Comparison of ENCODE assay signal across 30 cellular contexts in genomic region chr2:108554530-108554929, GRCh38. TPM values are rescaled to one million over a fixed set of nuclear protein-coding genes. Genes with fewer than 3 reads are reported as not detected.
A peak's percentile ranks its signal among the peaks of the same experiment; 100 is the strongest.
DNase-seq lines count a peak whose midpoint lies in the region; ATAC-seq, FAIRE-seq and TF ChIP-seq lines count a peak whose summit lies in the region.
"Had no signal": no experiment of that assay in that cellular context is flagged by ENCODE, and none has a peak within 500 bp of the region (broad histone marks: within the 10 kb centered on the region; RNA-seq: fewer than 3 reads in every experiment).

No MANE protein-coding gene starts in this region.

- no peak overlapping the region for H3K27ac ChIP-seq in HepG2 (ENCODE audit: extremely low read length, insufficient read depth, low read length)
- H3K27ac ChIP-seq in stomach smooth muscle (ENCODE audit: low read length) = peak overlapping the region; percentile 58
- no peak overlapping the region for H3K27ac ChIP-seq in prostate gland
- H3K27ac ChIP-seq: 22Rv1, tibial nerve, WERI-Rb-1 had no signal

- TF ChIP-seq POLR2A in HepG2 (IDR thresholded peaks at IDR 0.05; ENCODE audit: insufficient read depth in 1 of 2, low read depth in 2 of 2, low read length in 2 of 2) (no peak), prostate gland (IDR thresholded peaks at IDR 0.05) (no peak)

- peaks cover 75% of the 10 kb centered on the region for H3K79me2 ChIP-seq in HepG2 (ENCODE audit: insufficient read depth, low read length)

- H3K4me1 ChIP-seq in HepG2 (ENCODE audit: insufficient read depth, low read length) = peaks cover 18% of the 10 kb centered on the region
- H3K4me1 ChIP-seq in stomach smooth muscle (ENCODE audit: control insufficient read depth, insufficient read depth, low read length) = peaks cover 40% of the 10 kb centered on the region
- no peaks in the 10 kb centered on the region for H3K4me1 ChIP-seq in prostate gland (replicated peaks)

- no peaks in the 10 kb centered on the region for H3K27me3 ChIP-seq in HepG2 (ENCODE audit: control insufficient read depth in 1 of 2, insufficient read depth in 2 of 2, low read length in 2 of 2)
- no peaks in the 10 kb centered on the region for H3K27me3 ChIP-seq in stomach smooth muscle (ENCODE audit: control insufficient read depth in 1 of 2, insufficient read depth in 2 of 2, low read length in 2 of 2)
- no peaks in the 10 kb centered on the region for H3K27me3 ChIP-seq in prostate gland (replicated peaks; ENCODE audit: insufficient read depth)
- H3K27me3 ChIP-seq: esophagus squamous epithelium, MG63, tibial nerve had no signal

- POLR2A ChIA-PET in HepG2 (lab: Yijun Ruan, JAX) = no interaction called here
- POLR2A ChIA-PET in naive thymus-derived CD8-positive, alpha-beta T cell (lab: Charles Lee) = no interaction called here

- no peaks in the 10 kb centered on the region for H3K9me3 Mint-ChIP-seq in chondrocyte (ENCODE audit: low read depth)
- H3K9me3 Mint-ChIP-seq in naive thymus-derived CD8-positive, alpha-beta T cell = no peaks in the 10 kb centered on the region
- H3K9me3 Mint-ChIP-seq in activated naive CD4-positive, alpha-beta T cell treated with anti-CD3 and anti-CD28 coated beads, Interleukin-2, amount 10 ng/mL, durations not matched to agents 7 days and 5 days = no peaks in the 10 kb centered on the region
- H3K9me3 Mint-ChIP-seq: activated CD4-positive, alpha-beta T cell treated with anti-CD3 and anti-CD28 coated beads, Interleukin-2, amount 10 ng/mL, durations not matched to agents 7 days and 5 days; activated T-cell treated with anti-CD3 and anti-CD28 coated beads, Interleukin-2, amount 50 U/mL, for 72 hours; CD8-positive, alpha-beta T cell; T-helper 2 cell treated with Interferon-gamma antibody and Interleukin-4, amounts not matched to agents 5 μg/mL and 100 μg/mL, for 36 hours had no signal

- TF ChIP-seq EP300 in HepG2 (IDR thresholded peaks at IDR 0.05; ENCODE audit: low read depth in 2 of 2, low read length in 2 of 2) (no peak), HepG2 (CRISPR knock-in tag; IDR thresholded peaks at IDR 0.05; ENCODE audit: borderline replicate concordance) (no peak)

- no TSS peak for BruUV-seq in HepG2 (replicated peaks; lab: Mats Ljungman, UMichigan)

- peak overlapping the region; percentile 51 for H3K27ac Mint-ChIP-seq in chondrocyte (ENCODE audit: unreplicated experiment)
- H3K27ac Mint-ChIP-seq in naive thymus-derived CD8-positive, alpha-beta T cell = no peak overlapping the region
- no peak overlapping the region for H3K27ac Mint-ChIP-seq in activated naive CD4-positive, alpha-beta T cell treated with anti-CD3 and anti-CD28 coated beads, Interleukin-2, amount 10 ng/mL, durations not matched to agents 7 days and 5 days
- H3K27ac Mint-ChIP-seq: activated CD4-positive, alpha-beta T cell treated with anti-CD3 and anti-CD28 coated beads, Interleukin-2, amount 10 ng/mL, durations not matched to agents 7 days and 5 days; activated T-cell treated with anti-CD3 and anti-CD28 coated beads, Interleukin-2, amount 50 U/mL, for 72 hours; CD8-positive, alpha-beta T cell; T-helper 2 cell treated with Interferon-gamma antibody and Interleukin-4, amounts not matched to agents 5 μg/mL and 100 μg/mL, for 36 hours had no signal

- H3K4me3 ChIP-seq in HepG2 (replicated peaks in 1 of 3; ENCODE audit: insufficient read depth in 1 of 3, low read depth in 2 of 3, low read length in 3 of 3) (no peak overlapping the region), stomach smooth muscle (ENCODE audit: low read length in 2 of 2) (no peak overlapping the region), prostate gland (no peak overlapping the region)
- H3K4me3 ChIP-seq: esophagus squamous epithelium, MG63, tibial nerve had no signal

- FAIRE-seq in HepG2 (lab: Jason Lieb, UNC) = no peak
- FAIRE-seq: bronchial epithelial cell, G401.6, kidney had no signal

- WGBS in HepG2 (ENCODE audit: low lambda C conversion rate) = 97% methylated on average over 5 of the region's 5 CpGs
- WGBS in prostate gland = 61% methylated on average over 5 of the region's 5 CpGs

- no peak for TF ChIP-seq RAD21 in HepG2 (CRISPR knock-in tag; IDR thresholded peaks at IDR 0.05)

- in situ Hi-C loops in HepG2 (cut with HindIII; ENCODE audit: extremely low pct_ligation_motif_present, low pct_unique_long_range_greater_than_20kb) = no loop called here

- peaks cover 49% of the 10 kb centered on the region for H3K4me1 Mint-ChIP-seq in chondrocyte (ENCODE audit: low read depth)
- peaks cover 0 to 4% (median 0%) of the 10 kb centered on the region in 4 donors for H3K4me1 Mint-ChIP-seq in naive thymus-derived CD8-positive, alpha-beta T cell
- no peaks in the 10 kb centered on the region for H3K4me1 Mint-ChIP-seq in activated naive CD4-positive, alpha-beta T cell treated with anti-CD3 and anti-CD28 coated beads, Interleukin-2, amount 10 ng/mL, durations not matched to agents 7 days and 5 days

- H3K9me3 ChIP-seq in HepG2 (ENCODE audit: low read length) (no peaks in the 10 kb centered on the region), stomach smooth muscle (ENCODE audit: control insufficient read depth in 2 of 2, low read length in 2 of 2) (no peaks in the 10 kb centered on the region), prostate gland (no peaks in the 10 kb centered on the region)
- H3K9me3 ChIP-seq: esophagus squamous epithelium, MG63, tibial nerve had no signal

- CTCF ChIA-PET in HepG2 (lab: Yijun Ruan, JAX; ENCODE audit: low intra/inter-chr PET ratio, low total read pairs) = no interaction called here
- CTCF ChIA-PET in activated naive CD4-positive, alpha-beta T cell treated with anti-CD3 and anti-CD28 coated beads, Interleukin-2, amount 10 ng/mL, durations not matched to agents 7 days and 5 days (lab: Charles Lee) = interaction anchor here (0.9 kb wide), 1 partner anchor 17 kb away, joined by 3 read pairs; no protein-coding TSS in a partner anchor

- DNase-seq in NCI-H1417 (lab: John Stamatoyannopoulos, UW) (peak in 2 of 3 experiments; percentile 8 to 56), NCI-H1417 treated with DMSO at 0.1 percent for 48 hours (lab: John Stamatoyannopoulos, UW) (no peak), chondrocyte (ENCODE audit: low spot score) (no peak), HepG2 (ENCODE audit: low spot score) (no peak), prostate gland (ENCODE audit: low spot score) (no peak)
- no peak for DNase-seq in naive thymus-derived CD8-positive, alpha-beta T cell
- DNase-seq in activated naive CD4-positive, alpha-beta T cell treated with anti-CD3 and anti-CD28 coated beads, Interleukin-2, amount 10 ng/mL, durations not matched to agents 7 days and 5 days = no peak
- DNase-seq: activated CD4-positive, alpha-beta T cell treated with anti-CD3 and anti-CD28 coated beads, Interleukin-2, amount 10 ng/mL, durations not matched to agents 7 days and 5 days; activated naive CD4-positive, alpha-beta T cell treated with Interleukin-2 at 50 U/mL for 16 hours; activated T-cell treated with anti-CD3 and anti-CD28 coated beads, Interleukin-2, amount 50 U/mL, for 72 hours; CD8-positive, alpha-beta T cell; cortex of kidney; DMS53; esophagus squamous epithelium; kidney; MG63; NCI-H1436; nucleus accumbens; retina; RPMI8226; stimulated activated CD4-positive, alpha-beta T cell treated with anti-CD3 and anti-CD28 coated beads, Interleukin-12 subunit alpha, Interleukin-12 subunit beta, amount 100 ng/mL, for 4 hours; stimulated activated CD4-positive, alpha-beta T cell treated with anti-CD3 and anti-CD28 coated beads, Interleukin-4, amount 100 ng/mL, for 4 hours; stimulated activated naive CD8-positive, alpha-beta T cell treated with anti-CD3 and anti-CD28 coated beads, Interleukin-15, Interleukin-2, amounts not matched to agents 100 U/mL and 50 U/mL, for 24 hours; WERI-Rb-1 had no signal

- no peak overlapping the region for H3K9ac ChIP-seq in HepG2 (ENCODE audit: insufficient read depth, low read depth, low read length)
- no peak overlapping the region for H3K9ac ChIP-seq in stomach smooth muscle (ENCODE audit: low read length in 2 of 2)

- H3K36me3 ChIP-seq in HepG2 (replicated peaks in 1 of 2; ENCODE audit: control insufficient read depth in 1 of 2, insufficient read depth in 2 of 2, low read length in 2 of 2) = no peaks in the 10 kb centered on the region
- no peaks in the 10 kb centered on the region for H3K36me3 ChIP-seq in stomach smooth muscle (ENCODE audit: control insufficient read depth in 2 of 2, insufficient read depth in 2 of 2, low read length in 2 of 2)
- no peaks in the 10 kb centered on the region for H3K36me3 ChIP-seq in prostate gland
- H3K36me3 ChIP-seq: esophagus squamous epithelium, MG63, tibial nerve, WERI-Rb-1 had no signal

- TF ChIP-seq CTCF in chondrocyte (IDR thresholded peaks at IDR 0.05) (no peak), HepG2 (CRISPR knock-in tag; IDR thresholded peaks at IDR 0.05) (no peak), prostate gland (IDR thresholded peaks at IDR 0.05) (no peak)

- H4K20me1 ChIP-seq in HepG2 (ENCODE audit: insufficient read depth, low read length) = peaks cover 8% of the 10 kb centered on the region

- no peaks in the 10 kb centered on the region for H3K27me3 Mint-ChIP-seq in chondrocyte (ENCODE audit: low read depth)
- H3K27me3 Mint-ChIP-seq in naive thymus-derived CD8-positive, alpha-beta T cell = no peaks in the 10 kb centered on the region
- H3K27me3 Mint-ChIP-seq in activated naive CD4-positive, alpha-beta T cell treated with anti-CD3 and anti-CD28 coated beads, Interleukin-2, amount 10 ng/mL, durations not matched to agents 7 days and 5 days = no peaks in the 10 kb centered on the region
- H3K27me3 Mint-ChIP-seq: activated CD4-positive, alpha-beta T cell treated with anti-CD3 and anti-CD28 coated beads, Interleukin-2, amount 10 ng/mL, durations not matched to agents 7 days and 5 days had no signal

- H3K4me2 ChIP-seq in HepG2 (ENCODE audit: low read depth, low read length) = no peak overlapping the region

- H3K4me3 Mint-ChIP-seq in chondrocyte (ENCODE audit: unreplicated experiment) = no peak overlapping the region
- H3K4me3 Mint-ChIP-seq in naive thymus-derived CD8-positive, alpha-beta T cell = no peak overlapping the region
- no peak overlapping the region for H3K4me3 Mint-ChIP-seq in activated naive CD4-positive, alpha-beta T cell treated with anti-CD3 and anti-CD28 coated beads, Interleukin-2, amount 10 ng/mL, durations not matched to agents 7 days and 5 days
- H3K4me3 Mint-ChIP-seq: activated CD4-positive, alpha-beta T cell treated with anti-CD3 and anti-CD28 coated beads, Interleukin-2, amount 10 ng/mL, durations not matched to agents 7 days and 5 days; activated T-cell treated with anti-CD3 and anti-CD28 coated beads, Interleukin-2, amount 50 U/mL, for 72 hours; CD8-positive, alpha-beta T cell; T-helper 2 cell treated with Interferon-gamma antibody and Interleukin-4, amounts not matched to agents 5 μg/mL and 100 μg/mL, for 36 hours had no signal

- no peak overlapping the region for H2AFZ ChIP-seq in HepG2 (ENCODE audit: low read length)

- no peaks in the 10 kb centered on the region for H3K36me3 Mint-ChIP-seq in chondrocyte (ENCODE audit: low read depth)
- no peaks in the 10 kb centered on the region for H3K36me3 Mint-ChIP-seq in naive thymus-derived CD8-positive, alpha-beta T cell
- H3K36me3 Mint-ChIP-seq in activated naive CD4-positive, alpha-beta T cell treated with anti-CD3 and anti-CD28 coated beads, Interleukin-2, amount 10 ng/mL, durations not matched to agents 7 days and 5 days = no peaks in the 10 kb centered on the region
- H3K36me3 Mint-ChIP-seq: CD8-positive, alpha-beta T cell had no signal

- peak; percentile 28; the same call in 2 of the 3 replicates for ATAC-seq in HepG2
- ATAC-seq in naive thymus-derived CD8-positive, alpha-beta T cell = no peak
- ATAC-seq: activated T-cell treated with anti-CD3 and anti-CD28 coated beads, Interleukin-2, amount 50 U/mL, for 72 hours; CD8-positive, alpha-beta T cell; stimulated activated naive CD8-positive, alpha-beta T cell treated with anti-CD3 and anti-CD28 coated beads, Interleukin-15, Interleukin-2, amounts not matched to agents 100 U/mL and 50 U/mL, for 24 hours had no signal

- intact Hi-C loops in HepG2 (cut with micrococcal nuclease; ENCODE audit: unreplicated experiment) (no loop called here), prostate gland (cut with DNase I) (no loop called here)

RNA-seq across cellular contexts. Expression of gene LIMS1, which starts 20.3 kb away (rescaled TPM):
- total RNA-seq in chondrocyte (101 to 148 TPM (median 145 TPM) in 3 replicates), HepG2 (2016; rRNA removed; fragmentation: Illumina TruSeq; extraction: Trizol) (38.3 and 55.1 TPM in 2 replicates), prostate gland (10 to 100 TPM; 82.9 to 90.4 TPM)
- 10.2 and 12.7 TPM in 2 replicates for total RNA-seq in HepG2 (2016; cell fraction: cytosol; rRNA removed; fragmentation: Illumina TruSeq; extraction: Trizol; ENCODE audit: low read depth)
- 40.2 and 51.8 TPM in 2 replicates for total RNA-seq in HepG2 (2016; cell fraction: insoluble cytoplasmic fraction; rRNA removed; fragmentation: Illumina TruSeq; extraction: Trizol)
- total RNA-seq in HepG2 (2016; cell fraction: membrane; rRNA removed; fragmentation: Illumina TruSeq; extraction: Trizol) = 32.3 and 32.6 TPM in 2 replicates
- total RNA-seq in HepG2 (2016; cell fraction: nucleus; rRNA removed; fragmentation: Illumina TruSeq; extraction: Trizol) = 18.8 and 25.1 TPM in 2 replicates
- polyA plus RNA-seq in HepG2 (2011; rRNA removed) = 35.5 and 49.6 TPM in 2 replicates
- polyA plus RNA-seq in HepG2 (2011; cell fraction: cytosol; rRNA removed) = 46.5 and 60.1 TPM in 2 replicates
- polyA plus RNA-seq in HepG2 (2011; cell fraction: nucleus; rRNA removed) = 11.1 and 16.1 TPM in 2 replicates
- 35.5 and 39.6 TPM in 2 replicates for polyA plus RNA-seq in HepG2 (2012)
- polyA plus RNA-seq in HepG2 (2016; cell fraction: cytosol; fragmentation: Illumina TruSeq; extraction: Trizol; ENCODE audit: low read depth) = 5.7 and 6.2 TPM in 2 replicates
- 48.3 and 50.6 TPM in 2 replicates for polyA plus RNA-seq in HepG2 (2016; cell fraction: insoluble cytoplasmic fraction; fragmentation: Illumina TruSeq; extraction: Trizol; ENCODE audit: low read depth)
- 17.0 and 18.1 TPM in 2 replicates for polyA plus RNA-seq in HepG2 (2016; cell fraction: membrane; fragmentation: Illumina TruSeq; extraction: Trizol; ENCODE audit: low read depth)
- polyA plus RNA-seq in HepG2 (2016; cell fraction: nucleus; fragmentation: Illumina TruSeq; extraction: Trizol; ENCODE audit: insufficient read depth, low read depth) = 23.1 and 23.2 TPM in 2 replicates
- polyA minus RNA-seq in HepG2 (2011; rRNA and poly(A)+ RNA removed; ENCODE audit: low replicate concordance) = 29.4 and 67.4 TPM in 2 replicates
- polyA minus RNA-seq in HepG2 (2011; cell fraction: cytosol; rRNA and poly(A)+ RNA removed) = 30.8 and 52.6 TPM in 2 replicates
- 33.3 and 35.3 TPM in 2 replicates for polyA minus RNA-seq in HepG2 (2011; cell fraction: nucleus; rRNA and poly(A)+ RNA removed)
- 10 to 100 TPM; 20.9 to 22.2 TPM for total RNA-seq in naive thymus-derived CD8-positive, alpha-beta T cell
- 10 to 100 TPM; 21.8 to 25.9 (median 21.9) TPM for polyA plus RNA-seq in naive thymus-derived CD8-positive, alpha-beta T cell

Comparison
In these comparisons a context has a peak if more than half of its experiments do, and no peak if none do; other contexts are left out.
1. DNase-seq: peak in NCI-H1417 (2 of 3); none in NCI-H1417 treated with DMSO at 0.1 percent for 48 hours (single experiment), chondrocyte (single experiment), HepG2 (single experiment), prostate gland (single experiment), naive thymus-derived CD8-positive, alpha-beta T cell (0 of 10) and activated naive CD4-positive, alpha-beta T cell treated with anti-CD3 and anti-CD28 coated beads, Interleukin-2, amount 10 ng/mL, durations not matched to agents 7 days and 5 days (single experiment).